Comparison of ENCODE assay signal across 16 cellular contexts in genomic region chr19:5851302-5851701, GRCh38. TPM values are rescaled to one million over a fixed set of nuclear protein-coding genes. Genes with fewer than 3 reads are reported as not detected.
A peak's percentile ranks its signal among the peaks of the same experiment; 100 is the strongest.
DNase-seq lines count a peak whose midpoint lies in the region; ATAC-seq, FAIRE-seq and TF ChIP-seq lines count a peak whose summit lies in the region.
"Had no signal": no experiment of that assay in that cellular context is flagged by ENCODE, and none has a peak within 500 bp of the region (broad histone marks: within the 10 kb centered on the region; RNA-seq: fewer than 3 reads in every experiment).

Gene FUT3 (minus strand): TSS chr19:5851449.

- no peak for ATAC-seq in HG03457 (IDR thresholded peaks at IDR 0.05; ENCODE audit: unreplicated experiment)
- ATAC-seq: naive thymus-derived CD8-positive, alpha-beta T cell had no signal

- H3K27ac ChIP-seq in muscle layer of colon (ENCODE audit: low read depth, low read length) (peak within 1 kb of the TSS; percentile 23), kidney (ENCODE audit: low read depth in 2 of 2, low read length in 2 of 2) (no peak within 1 kb of the TSS)

- FAIRE-seq in kidney (lab: Jason Lieb, UNC): no peak

- no peaks in the 10 kb centered on the region for H3K27me3 ChIP-seq in muscle layer of colon (ENCODE audit: control insufficient read depth in 1 of 2, insufficient read depth in 2 of 2, low read length in 2 of 2)
- H3K27me3 ChIP-seq: esophagus muscularis mucosa had no signal

- DNase-seq in COLO668 (lab: John Stamatoyannopoulos, UW; ENCODE audit: unreplicated experiment) (peak; percentile 61), NCI-H510A (lab: John Stamatoyannopoulos, UW) (peak; percentile 17), epidermal melanocyte (ENCODE audit: insufficient read length, low spot score) (peak; percentile 8), hypothalamus (lab: John Stamatoyannopoulos, UW) (no peak), kidney (no peak)
- DNase-seq in activated CD4-positive, alpha-beta T cell treated with anti-CD3 and anti-CD28 coated beads for 1 hour: no peak
- DNase-seq: activated effector memory CD4-positive, alpha-beta T cell treated with anti-CD3 and anti-CD28 coated beads, Interleukin-2, amount 50 U/mL, for 16 hours; KG1; naive thymus-derived CD8-positive, alpha-beta T cell; NCI-H1105; NCI-H2227 treated with DMSO at 0.1 percent for 48 hours had no signal

- no peaks in the 10 kb centered on the region for H3K9me3 ChIP-seq in muscle layer of colon (ENCODE audit: low read length)
- H3K9me3 ChIP-seq in kidney (ENCODE audit: control insufficient read depth in 1 of 2, low read length in 2 of 2): no peaks in the 10 kb centered on the region
- H3K9me3 ChIP-seq: esophagus muscularis mucosa had no signal

- H3K9ac ChIP-seq in muscle layer of colon (ENCODE audit: low read length): no peak within 1 kb of the TSS
- no peak within 1 kb of the TSS for H3K9ac ChIP-seq in kidney (ENCODE audit: low read length in 2 of 2)

- TF ChIP-seq CTCF in kidney (IDR thresholded peaks at IDR 0.05; ENCODE audit: borderline replicate concordance, extremely low read depth, insufficient read depth): no peak

- H3K4me1 ChIP-seq in muscle layer of colon (ENCODE audit: insufficient read depth, low read length) (peaks cover 13% of the 10 kb centered on the region), kidney (ENCODE audit: control insufficient read depth in 1 of 2, insufficient read depth in 1 of 2, low read depth in 1 of 2, low read length in 2 of 2) (peaks cover 0 to 3% of the 10 kb centered on the region in 2 donors)

- H3K36me3 ChIP-seq in muscle layer of colon (ENCODE audit: insufficient read depth, low read length): no peaks in the 10 kb centered on the region
- no peaks in the 10 kb centered on the region for H3K36me3 ChIP-seq in kidney (ENCODE audit: control insufficient read depth in 1 of 2, insufficient read depth in 2 of 2, low read length in 2 of 2)
- H3K36me3 ChIP-seq: esophagus muscularis mucosa had no signal

- intact Hi-C loops in kidney (cut with DNase I): no loop called here

- H3K4me3 ChIP-seq in muscle layer of colon (ENCODE audit: low read depth in 1 of 2, low read length in 2 of 2) (no peak within 1 kb of the TSS), kidney (ENCODE audit: low read length in 2 of 2) (no peak within 1 kb of the TSS)
- H3K4me3 ChIP-seq: esophagus muscularis mucosa had no signal

RNA-seq across cellular contexts. Expression of gene FUT3, which starts in this region (rescaled TPM):
- total RNA-seq in kidney: 3.0 TPM
- polyA plus RNA-seq in kidney (ENCODE audit: insufficient read depth, low read depth, low replicate concordance): 6.5 TPM
- total RNA-seq: activated CD8-positive, alpha-beta memory T cell treated with anti-CD3 and anti-CD28 coated beads for 36 hours; pulmonary artery endothelial cell had no signal
- polyA plus RNA-seq: naive thymus-derived CD8-positive, alpha-beta T cell had no signal

Comparison
In these comparisons a context has a peak if more than half of its experiments do, and no peak if none do; other contexts are left out.
1. DNase-seq: peak in COLO668 (single experiment), NCI-H510A (single experiment) and epidermal melanocyte (single experiment); none in hypothalamus (0 of 51), activated CD4-positive, alpha-beta T cell treated with anti-CD3 and anti-CD28 coated beads for 1 hour (single experiment) and kidney (single experiment).